In the genomic region with DNA sequence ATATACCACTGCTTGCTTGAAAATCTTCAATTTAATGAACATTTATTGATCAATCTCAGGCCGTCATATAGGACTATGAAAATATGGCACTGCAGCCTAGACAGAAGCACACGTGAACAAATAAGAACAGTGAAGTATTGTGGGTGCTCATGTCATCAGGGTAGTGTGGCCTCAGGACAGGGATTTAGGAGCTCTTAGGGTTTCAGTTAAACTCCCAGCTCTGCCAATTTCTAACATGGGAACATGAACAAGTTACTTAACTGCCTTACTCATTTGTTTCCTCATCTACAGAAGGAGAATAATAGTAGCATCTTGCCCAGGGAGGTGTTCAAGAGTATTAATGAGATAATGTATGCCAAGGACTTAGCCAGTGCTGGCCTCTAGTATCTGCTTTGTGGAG, we compare ENCODE assay signal across 1 cellular context.
TF ChIP-seq lines count a peak whose summit lies in the region.

No MANE protein-coding gene starts in this region.

TF ChIP-seq in endothelial cell of umbilical vein, 7 proteins besides CTCF, POLR2A, EP300 and RAD21:
- TF ChIP-seq JUN (IDR thresholded peaks at IDR 0.05; ENCODE audit: borderline replicate concordance, insufficient read depth, insufficient read length, low read depth): no peak
- no peak for TF ChIP-seq MYC (IDR thresholded peaks at IDR 0.05; ENCODE audit: low read depth, low read length)
- TF ChIP-seq EZH2 (IDR thresholded peaks at IDR 0.05; ENCODE audit: borderline replicate concordance, low read depth, low read length, severe bottlenecking): no peak
- TF ChIP-seq POLR2AphosphoS5 (IDR thresholded peaks at IDR 0.05; ENCODE audit: insufficient read depth, low read depth, low read length): no peak
- TF ChIP-seq GATA2 (IDR thresholded peaks at IDR 0.05; ENCODE audit: insufficient read depth, insufficient read length, low read depth, low read length): no peak
- TF ChIP-seq, protein P1, sequence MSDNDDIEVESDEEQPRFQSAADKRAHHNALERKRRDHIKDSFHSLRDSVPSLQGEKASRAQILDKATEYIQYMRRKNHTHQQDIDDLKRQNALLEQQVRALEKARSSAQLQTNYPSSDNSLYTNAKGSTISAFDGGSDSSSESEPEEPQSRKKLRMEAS (IDR thresholded peaks at IDR 0.05; ENCODE audit: insufficient read depth, insufficient read length): no peak
- no peak for TF ChIP-seq FOS (IDR thresholded peaks at IDR 0.05; ENCODE audit: borderline replicate concordance, insufficient read depth, low read length)
